8 cellular contexts compared by ENCODE assay signal in genomic region chr22:28800308-28801041, GRCh38. TPM values are rescaled to one million over a fixed set of nuclear protein-coding genes. Genes with fewer than 3 reads are reported as not detected.
DNase-seq lines count a peak whose midpoint lies in the region; ATAC-seq and TF ChIP-seq lines count a peak whose summit lies in the region.

Gene XBP1 (minus strand): TSS chr22:28800569.

- TF ChIP-seq POLR2A in Peyer's patch (IDR thresholded peaks at IDR 0.05): peak; percentile 99

- H3K9me3 ChIP-seq in Peyer's patch (no peaks in the 10 kb centered on the region), muscle layer of colon (ENCODE audit: low read length) (no peaks in the 10 kb centered on the region)

- H3K36me3 ChIP-seq in Peyer's patch (peaks cover 0 to 25% (median 0%) of the 10 kb centered on the region in 3 donors), muscle layer of colon (ENCODE audit: insufficient read depth, low read length) (peaks cover 18% of the 10 kb centered on the region)

- H3K4me3 ChIP-seq in Peyer's patch (peak within 1 kb of the TSS; percentile 80 to 97 (median 86)), muscle layer of colon (ENCODE audit: low read depth in 1 of 2, low read length in 2 of 2) (peak within 1 kb of the TSS; percentile 90 to 96)

- peak in 1 of 6 experiments; percentile 5 for TF ChIP-seq CTCF in Peyer's patch (IDR thresholded peaks at IDR 0.05)

- H3K9ac ChIP-seq in muscle layer of colon (ENCODE audit: low read length): peak within 1 kb of the TSS; percentile 96

- ATAC-seq in GM21526 (IDR thresholded peaks at IDR 0.05; ENCODE audit: low FRiP score, unreplicated experiment) (peak; percentile 67), esophagus mucosa (peak; percentile 96)

- H3K4me1 ChIP-seq in Peyer's patch: peaks cover 0 to 55% (median 14%) of the 10 kb centered on the region in 4 donors
- peaks cover 32% of the 10 kb centered on the region for H3K4me1 ChIP-seq in muscle layer of colon (ENCODE audit: insufficient read depth, low read length)

- peak; percentile 78 for DNase-seq in DMS114 treated with DMSO at 0.1 percent for 48 hours (lab: John Stamatoyannopoulos, UW; ENCODE audit: unreplicated experiment)
- peak; percentile 97 for DNase-seq in HuH-7.5 (ENCODE audit: low spot score)
- DNase-seq in Peyer's patch: peak; percentile 89 to 97 (median 96)
- DNase-seq in activated T-cell treated with anti-CD3 and anti-CD28 coated beads, Interleukin-2, amount 50 U/mL, for 48 hours: peak; percentile 92 to 93
- peak; percentile 76 to 78 for DNase-seq in stimulated activated CD8-positive, alpha-beta memory T cell treated with anti-CD3 and anti-CD28 coated beads, Interleukin-7, amount 100 ng/mL, for 1 hour (ENCODE audit: low read depth in 2 of 2)

- H3K27me3 ChIP-seq in Peyer's patch (no peaks in the 10 kb centered on the region), muscle layer of colon (ENCODE audit: control insufficient read depth in 1 of 2, insufficient read depth in 2 of 2, low read length in 2 of 2) (no peaks in the 10 kb centered on the region)

- peak within 1 kb of the TSS; percentile 96 to 99 (median 97) for H3K27ac ChIP-seq in Peyer's patch
- peak within 1 kb of the TSS; percentile 99 for H3K27ac ChIP-seq in muscle layer of colon (ENCODE audit: low read depth, low read length)

RNA-seq across cellular contexts. Expression of gene XBP1, which starts in this region (rescaled TPM):
- 100 to 1,000 TPM; 139 to 287 (median 213) TPM for total RNA-seq in Peyer's patch
- 107 TPM for total RNA-seq in esophagus mucosa

Comparison
In these comparisons a context has a peak if more than half of its experiments do, and no peak if none do; other contexts are left out.
1. Peak in every context shown above with its lines: DNase-seq, ATAC-seq, H3K4me3 ChIP-seq and H3K27ac ChIP-seq.